ENCODE assay signal across 9 cellular contexts in genomic region chr14:84425968-84426367, GRCh38.
"Had no signal": no experiment of that assay in that cellular context is flagged by ENCODE, and none has a peak within 500 bp of the region (broad histone marks: within the 10 kb centered on the region; RNA-seq: fewer than 3 reads in every experiment).

No MANE protein-coding gene starts in this region.

- H3K9ac ChIP-seq: GM23248 had no signal

- H3K9me3 ChIP-seq: HAP-1 had no signal

- H2AFZ ChIP-seq: GM23248 had no signal

- H3K27ac ChIP-seq: GM23248, HL-60 had no signal

- H3K4me3 ChIP-seq: GM23248, HAP-1 had no signal

- ATAC-seq: HCT116 had no signal

- DNase-seq: GM23248, GOT3, H7, HFFc6, IMR-90, KBM-7 had no signal

- H3K36me3 ChIP-seq: HAP-1 had no signal
